1 cellular context compared by ENCODE assay signal in genomic region chr3:34858067-34858466, GRCh38.
TF ChIP-seq lines count a peak whose summit lies in the region.

No MANE protein-coding gene starts in this region.

TF ChIP-seq in GM23338, 12 proteins besides CTCF, POLR2A, EP300 and RAD21 (continued from another document):
- no peak for TF ChIP-seq ZNF462 (CRISPR knock-in tag; IDR thresholded peaks at IDR 0.05)
- no peak for TF ChIP-seq REST (IDR thresholded peaks at IDR 0.05; ENCODE audit: unreplicated experiment)
- no peak for TF ChIP-seq STAT1 (IDR thresholded peaks at IDR 0.05; ENCODE audit: unreplicated experiment)
- no peak for TF ChIP-seq ZNF114 (CRISPR knock-in tag; IDR thresholded peaks at IDR 0.05)
- no peak for TF ChIP-seq CREB1 (CRISPR knock-in tag; IDR thresholded peaks at IDR 0.05; ENCODE audit: low read depth)
- no peak for TF ChIP-seq ZNF331 (CRISPR knock-in tag; IDR thresholded peaks at IDR 0.05; ENCODE audit: low read depth)
- TF ChIP-seq ETS1 (IDR thresholded peaks at IDR 0.05): no peak
- no peak for TF ChIP-seq POLR2AphosphoS5 (IDR thresholded peaks at IDR 0.05; ENCODE audit: low read depth)
